21 cellular contexts compared by ENCODE assay signal in the genomic region with DNA sequence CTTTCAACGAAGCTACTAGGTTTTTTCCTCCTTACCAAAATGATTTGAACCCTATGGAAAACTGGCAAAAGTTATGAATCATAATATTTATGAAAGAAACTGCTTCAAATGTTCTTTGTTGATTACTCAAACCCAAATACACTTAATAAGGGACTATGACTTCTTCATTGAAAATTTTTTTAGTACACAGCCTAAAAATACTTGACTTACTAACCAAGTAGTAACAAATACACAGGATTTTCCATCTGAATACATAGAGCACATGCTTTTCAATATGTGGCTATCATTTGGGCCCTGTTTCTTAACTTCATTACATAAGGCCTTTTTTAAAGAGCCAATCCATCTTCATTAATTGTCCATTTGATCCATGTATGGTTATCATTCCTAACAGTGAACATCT.
DNase-seq lines count a peak whose midpoint lies in the region; ATAC-seq, FAIRE-seq and TF ChIP-seq lines count a peak whose summit lies in the region.
"Had no signal": no experiment of that assay in that cellular context is flagged by ENCODE, and none has a peak within 500 bp of the region (broad histone marks: within the 10 kb centered on the region; RNA-seq: fewer than 3 reads in every experiment).

No MANE protein-coding gene starts in this region.

- no TSS peak for BruUV-seq in MCF 10A (replicated peaks; lab: Mats Ljungman, UMichigan)

- H3K9me3 ChIP-seq in breast epithelium (no peaks in the 10 kb centered on the region), psoas muscle (peaks cover 8% of the 10 kb centered on the region)
- H3K9me3 ChIP-seq: A549, Caco-2 had no signal

- no peak for DNase-seq in MCF 10A (ENCODE audit: unreplicated experiment)
- DNase-seq in breast epithelium (ENCODE audit: low spot score in 2 of 2) = no peak
- no peak for DNase-seq in D721Med (ENCODE audit: insufficient read length, low spot score)
- peak; percentile 3 for DNase-seq in HCEC 1CT
- no peak for DNase-seq in psoas muscle
- no peak for DNase-seq in DMS 273 treated with DMSO at 0.1 percent for 48 hours (lab: John Stamatoyannopoulos, UW)
- DNase-seq: AML-193; Caco-2; Calu3; CD4-positive, alpha-beta T cell; CD8-positive, alpha-beta T cell; DMS79 treated with DMSO at 0.1 percent for 48 hours; GF-D8 had no signal

- CTCF ChIA-PET in MCF 10A (lab: Yijun Ruan, JAX) = no interaction called here

- no peak overlapping the region for H3K27ac ChIP-seq in breast epithelium
- H3K27ac ChIP-seq in psoas muscle = peak overlapping the region; percentile 69
- H3K27ac ChIP-seq: 22Rv1; A549; BLaER1 treated with 17β-estradiol and CSF1 and Interleukin-3, amounts not matched to agents 10 nM and 100 nM; C4-2B had no signal

- H3K4me3 ChIP-seq in breast epithelium = no peak overlapping the region
- H3K4me3 ChIP-seq in psoas muscle = peak overlapping the region; percentile 5
- H3K4me3 ChIP-seq: A549; BLaER1 treated with 17β-estradiol and CSF1 and Interleukin-3, amounts not matched to agents 10 nM and 100 nM had no signal

- WGBS in psoas muscle, 3 donors = 66 to 80% (median 68%) methylated on average over 1 of the region's 1 CpG

- H3K27me3 ChIP-seq in breast epithelium (no peaks in the 10 kb centered on the region), psoas muscle (ENCODE audit: insufficient read depth in 3 of 3, low read length in 2 of 3) (no peaks in the 10 kb centered on the region)
- H3K27me3 ChIP-seq: BLaER1 treated with 17β-estradiol and CSF1 and Interleukin-3, amounts not matched to agents 10 nM and 100 nM had no signal

- TF ChIP-seq POLR2A in breast epithelium (IDR thresholded peaks at IDR 0.05) = no peak

- ATAC-seq in psoas muscle (peak in 3 of 4 donors; percentile 54 to 81 (median 59)), GM21515 (IDR thresholded peaks at IDR 0.05; ENCODE audit: unreplicated experiment) (no peak)
- no peak for ATAC-seq in activated T-helper 17 cell treated with anti-CD3 and anti-CD28 coated beads, Interleukin-2, amount 50 U/mL, for 72 hours (replicated peaks)
- ATAC-seq: A549; CD8-positive, alpha-beta T cell had no signal

- H3K4me1 Mint-ChIP-seq in MCF 10A (ENCODE audit: insufficient read depth, unreplicated experiment) = peaks cover 16% of the 10 kb centered on the region
- H3K4me1 Mint-ChIP-seq in activated T-helper 17 cell treated with anti-CD3 and anti-CD28 coated beads, Interleukin-2, amount 50 U/mL, for 72 hours = peaks cover 19% of the 10 kb centered on the region

- H3K27ac Mint-ChIP-seq in MCF 10A (ENCODE audit: low read depth, unreplicated experiment) = peak overlapping the region; percentile 22
- no peak overlapping the region for H3K27ac Mint-ChIP-seq in activated T-helper 17 cell treated with anti-CD3 and anti-CD28 coated beads, Interleukin-2, amount 50 U/mL, for 72 hours
- H3K27ac Mint-ChIP-seq: B cell; CD4-positive, alpha-beta T cell; CD8-positive, alpha-beta T cell had no signal

- H3K4me1 ChIP-seq in breast epithelium = no peaks in the 10 kb centered on the region
- peaks cover 16% of the 10 kb centered on the region for H3K4me1 ChIP-seq in psoas muscle
- H3K4me1 ChIP-seq: Caco-2 had no signal

- H3K4me3 Mint-ChIP-seq in MCF 10A (ENCODE audit: unreplicated experiment) = no peak overlapping the region
- H3K4me3 Mint-ChIP-seq in activated T-helper 17 cell treated with anti-CD3 and anti-CD28 coated beads, Interleukin-2, amount 50 U/mL, for 72 hours = no peak overlapping the region
- H3K4me3 Mint-ChIP-seq: B cell; CD4-positive, alpha-beta T cell; CD8-positive, alpha-beta T cell had no signal

- no peaks in the 10 kb centered on the region for H3K27me3 Mint-ChIP-seq in MCF 10A (ENCODE audit: insufficient read depth, unreplicated experiment)
- H3K27me3 Mint-ChIP-seq in activated T-helper 17 cell treated with anti-CD3 and anti-CD28 coated beads, Interleukin-2, amount 50 U/mL, for 72 hours = no peaks in the 10 kb centered on the region
- H3K27me3 Mint-ChIP-seq: B cell; CD4-positive, alpha-beta T cell had no signal

- POLR2A ChIA-PET in MCF 10A (lab: Yijun Ruan, JAX) = interaction anchor here (0.8 kb wide), 1 partner anchor 11 kb away, joined by 3 read pairs; no protein-coding TSS in a partner anchor

- intact Hi-C loops in MCF 10A (cut with micrococcal nuclease) (no loop called here), breast epithelium (cut with DNase I; ENCODE audit: low total_unique reads) (no loop called here), psoas muscle (cut with DNase I) (no loop called here)

- TF ChIP-seq CTCF in MCF 10A (IDR thresholded peaks at IDR 0.05; ENCODE audit: unreplicated experiment) = no peak
- TF ChIP-seq CTCF in breast epithelium (IDR thresholded peaks at IDR 0.05) = no peak
- TF ChIP-seq CTCF in D721Med (IDR thresholded peaks at IDR 0.05; ENCODE audit: insufficient read depth, missing control alignments) = no peak
- no peak for TF ChIP-seq CTCF in psoas muscle (IDR thresholded peaks at IDR 0.05)

- peak; percentile 11 for FAIRE-seq in D721Med (lab: Jason Lieb, UNC)
- FAIRE-seq: A549, G401.6 had no signal

- H3K9me3 Mint-ChIP-seq in MCF 10A (ENCODE audit: unreplicated experiment) = no peaks in the 10 kb centered on the region
- no peaks in the 10 kb centered on the region for H3K9me3 Mint-ChIP-seq in activated T-helper 17 cell treated with anti-CD3 and anti-CD28 coated beads, Interleukin-2, amount 50 U/mL, for 72 hours
- H3K9me3 Mint-ChIP-seq: CD4-positive, alpha-beta T cell had no signal

- peaks cover 11% of the 10 kb centered on the region for H3K36me3 Mint-ChIP-seq in MCF 10A (ENCODE audit: insufficient read depth, unreplicated experiment)
- peaks cover 8% of the 10 kb centered on the region for H3K36me3 Mint-ChIP-seq in activated T-helper 17 cell treated with anti-CD3 and anti-CD28 coated beads, Interleukin-2, amount 50 U/mL, for 72 hours (ENCODE audit: low read depth)

- H3K36me3 ChIP-seq in breast epithelium (no peaks in the 10 kb centered on the region), psoas muscle (ENCODE audit: insufficient read depth in 1 of 2, low read depth in 1 of 2) (no peaks in the 10 kb centered on the region)

Comparison
In these comparisons a context has a peak if more than half of its experiments do, and no peak if none do; other contexts are left out.
1. ATAC-seq: peak in psoas muscle (3 of 4); none in GM21515 (single experiment) and activated T-helper 17 cell treated with anti-CD3 and anti-CD28 coated beads, Interleukin-2, amount 50 U/mL, for 72 hours (single experiment).